In genomic region chr1:75487399-75487798, GRCh38 we compare ENCODE assay signal across 25 cellular contexts.
"Had no signal": no experiment of that assay in that cellular context is flagged by ENCODE, and none has a peak within 500 bp of the region (broad histone marks: within the 10 kb centered on the region; RNA-seq: fewer than 3 reads in every experiment).

No MANE protein-coding gene starts in this region.

- H3K4me3 ChIP-seq: neural progenitor cell, ovary, psoas muscle, right lobe of liver, sigmoid colon, stomach, thoracic aorta, thyroid gland, tibial nerve, upper lobe of left lung, vagina had no signal

- H3K4me2 ChIP-seq: neural progenitor cell had no signal

- H3K4me1 ChIP-seq: neural progenitor cell, parathyroid adenoma, psoas muscle, right lobe of liver, sigmoid colon, stomach, thyroid gland, tibial nerve, upper lobe of left lung, vagina had no signal

- ATAC-seq: natural killer cell; psoas muscle; right cardiac atrium; right lobe of liver; stimulated activated naive B cell treated with anti-CD40 and anti-IgM and Interleukin-4, amounts not matched to agents 10 μg/mL and 1 μg/mL and 100 μg/mL, for 72 hours had no signal

- H3K36me3 ChIP-seq: neural progenitor cell, ovary, right lobe of liver, sigmoid colon, stomach, thoracic aorta, thyroid gland, tibial nerve, upper lobe of left lung, vagina had no signal

- H3K27me3 ChIP-seq: neural progenitor cell, ovary, right lobe of liver, sigmoid colon, stomach, thyroid gland, tibial nerve, upper lobe of left lung, vagina had no signal

- DNase-seq: natural killer cell; occipital lobe; ovary; posterior cingulate gyrus; psoas muscle; right cardiac atrium; right lobe of liver; sigmoid colon; small intestine; stimulated activated CD4-positive, alpha-beta T cell treated with anti-CD3 and anti-CD28 coated beads, Interleukin-15, amount 100 ng/mL, for 24 hours; stimulated activated CD4-positive, alpha-beta T cell treated with anti-CD3 and anti-CD28 coated beads, Interleukin-2, amount 100 ng/mL, for 24 hours; stimulated activated CD4-positive, alpha-beta T cell treated with anti-CD3 and anti-CD28 coated beads, Interleukin-2, amount 100 ng/mL, for 48 hours; stimulated activated CD4-positive, alpha-beta T cell treated with anti-CD3 and anti-CD28 coated beads, Interleukin-4, amount 100 ng/mL, for 24 hours; stimulated activated naive B cell treated with anti-CD40 and anti-IgM and Interleukin-4, amounts not matched to agents 10 μg/mL and 1 μg/mL and 100 μg/mL, for 72 hours; stimulated activated naive CD4-positive, alpha-beta T cell treated with Interleukin-2 at 50 U/mL for 16 hours; stomach; thyroid gland; trophoblast cell; upper lobe of left lung had no signal

- H3K9ac ChIP-seq: neural progenitor cell, parathyroid adenoma had no signal

- H2AFZ ChIP-seq: neural progenitor cell, parathyroid adenoma had no signal

- H3K79me2 ChIP-seq: parathyroid adenoma had no signal

- FAIRE-seq: small intestine, urothelium cell line had no signal

- H3K27ac ChIP-seq: neural progenitor cell, ovary, parathyroid adenoma, psoas muscle, right lobe of liver, sigmoid colon, stomach, thoracic aorta, thyroid gland, tibial nerve, upper lobe of left lung, vagina had no signal

- H3K9me3 ChIP-seq: ovary, psoas muscle, right lobe of liver, sigmoid colon, thoracic aorta, thyroid gland, vagina had no signal
